20 cellular contexts compared by ENCODE assay signal in the genomic region with DNA sequence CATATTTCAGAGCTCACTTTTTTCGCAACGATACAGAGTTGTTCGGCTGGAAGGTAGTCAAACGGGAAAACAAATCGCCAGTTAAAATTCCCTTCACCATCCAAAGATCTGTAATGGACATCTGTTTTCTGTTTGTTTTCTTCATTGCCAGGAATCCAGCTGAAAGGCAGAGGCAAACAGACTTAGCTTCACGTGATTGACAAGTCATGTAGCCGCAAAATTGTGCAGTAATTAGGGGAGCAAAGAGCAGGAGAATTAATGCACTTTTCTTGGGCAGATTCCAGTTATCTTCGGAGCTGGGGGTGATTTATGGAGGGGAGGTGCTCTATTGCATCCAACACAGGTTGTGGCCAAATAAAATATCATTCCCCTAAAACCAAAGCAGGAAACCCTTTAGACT.
DNase-seq lines count a peak whose midpoint lies in the region; TF ChIP-seq lines count a peak whose summit lies in the region.
"Had no signal": no experiment of that assay in that cellular context is flagged by ENCODE, and none has a peak within 500 bp of the region (broad histone marks: within the 10 kb centered on the region; RNA-seq: fewer than 3 reads in every experiment).

No MANE protein-coding gene starts in this region.

- no peaks in the 10 kb centered on the region for H3K9me3 ChIP-seq in A673 (ENCODE audit: low read depth, low read length, poor library complexity, severe bottlenecking)
- H3K9me3 ChIP-seq: left lung, right lobe of liver had no signal

- no peaks in the 10 kb centered on the region for H3K27me3 ChIP-seq in A673 (replicated peaks; ENCODE audit: insufficient read depth, low read depth, low read length, poor library complexity)
- H3K27me3 ChIP-seq: brain microvascular endothelial cell, left lung, right lobe of liver had no signal

- TF ChIP-seq CTCF in A673 (conservative IDR thresholded peaks at IDR 0.05; ENCODE audit: low read depth, low read length) = no peak

- H3K27ac ChIP-seq in A673 (ENCODE audit: low read depth, low read length, poor library complexity, severe bottlenecking) = no peak overlapping the region
- H3K27ac ChIP-seq: brain microvascular endothelial cell, left lung, PC-9, right lobe of liver had no signal

- H3K36me3 ChIP-seq in A673 (ENCODE audit: insufficient read depth, low read length, poor library complexity, severe bottlenecking) = no peaks in the 10 kb centered on the region
- H3K36me3 ChIP-seq: right lobe of liver had no signal

- DNase-seq in A673 (ENCODE audit: low spot score) = peak; percentile 38
- peak; percentile 46 for DNase-seq in GM03348 (ENCODE audit: low spot score)
- peak; percentile 69 for DNase-seq in NCI-H748 (lab: John Stamatoyannopoulos, UW; ENCODE audit: unreplicated experiment)
- peak; percentile 48 for DNase-seq in fibroblast of peridontal ligament (ENCODE audit: extremely low read depth)
- no peak for DNase-seq in HuH-7.5 (ENCODE audit: low spot score)
- DNase-seq in stimulated activated CD4-positive, alpha-beta T cell treated with anti-CD3 and anti-CD28 coated beads, Interleukin-2, amount 100 ng/mL, for 48 hours = no peak
- no peak for DNase-seq in NCI-H82 (lab: John Stamatoyannopoulos, UW)
- DNase-seq in HPDE6-E6E7 (ENCODE audit: extremely low spot score) = no peak
- DNase-seq: activated B cell treated with CpG ODN at 0.5 μM for 24 hours; activated CD4-positive, alpha-beta memory T cell treated with anti-CD3 and anti-CD28 coated beads, Interleukin-2, amount 10 ng/mL, durations not matched to agents 7 days and 5 days; activated T-cell treated with anti-CD3 and anti-CD28 coated beads, Interleukin-2, amount 50 U/mL, for 72 hours; brain microvascular endothelial cell; cortex of kidney; HCEC 1CT; left lung; NCI-H524 treated with DMSO at 0.1 percent for 48 hours; occipital lobe; PC-9; right lobe of liver; stimulated activated naive CD8-positive, alpha-beta T cell treated with anti-CD3 and anti-CD28 coated beads, Interleukin-15, Interleukin-2, amounts not matched to agents 100 U/mL and 50 U/mL, for 24 hours had no signal

- no peak overlapping the region for H3K4me3 ChIP-seq in A673 (ENCODE audit: low read depth, low read length, poor library complexity, severe bottlenecking)
- H3K4me3 ChIP-seq: left lung, PC-9, right lobe of liver had no signal

- intact Hi-C loops in A673 (cut with micrococcal nuclease; ENCODE audit: unreplicated experiment) = no loop called here

- no TSS peak for BruUV-seq in A673 (replicated peaks; lab: Mats Ljungman, UMichigan)

- H3K4me1 ChIP-seq in A673 (ENCODE audit: insufficient read depth, low read length, poor library complexity, severe bottlenecking) = peaks cover 8% of the 10 kb centered on the region
- H3K4me1 ChIP-seq: left lung, right lobe of liver had no signal

- POLR2A ChIA-PET in A673 (lab: Charles Lee; ENCODE audit: low non-redundant PET) = interaction anchor here (0.5 kb wide), 1 partner anchor 22 kb away, joined by 9 read pairs; no protein-coding TSS in a partner anchor

- CTCF ChIA-PET in A673 (lab: Charles Lee) = no interaction called here

Comparison
In these comparisons a context has a peak if more than half of its experiments do, and no peak if none do; other contexts are left out.
1. DNase-seq: peak in A673 (single experiment), GM03348 (single experiment), NCI-H748 (single experiment) and fibroblast of peridontal ligament (single experiment); none in HuH-7.5 (single experiment), stimulated activated CD4-positive, alpha-beta T cell treated with anti-CD3 and anti-CD28 coated beads, Interleukin-2, amount 100 ng/mL, for 48 hours (0 of 2), NCI-H82 (single experiment) and HPDE6-E6E7 (single experiment).